In the genomic region with DNA sequence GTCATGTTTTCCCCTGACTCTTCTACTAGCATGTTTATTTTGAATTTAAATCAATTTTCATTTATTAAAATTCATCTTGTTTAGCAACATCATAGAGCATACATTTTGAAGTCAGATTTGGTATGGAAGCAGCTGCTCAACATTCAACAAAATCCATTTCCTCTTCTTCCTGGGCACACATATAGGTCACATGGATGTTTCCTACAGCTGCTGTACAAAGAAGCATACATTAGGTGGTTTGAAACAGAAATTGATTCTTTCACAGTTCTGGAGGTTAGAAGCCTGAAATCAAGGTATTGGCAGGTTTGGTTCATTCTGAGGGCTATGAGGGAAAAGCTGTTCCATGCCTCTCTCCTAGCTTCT, we compare ENCODE assay signal across 18 cellular contexts.
A peak's percentile ranks its signal among the peaks of the same experiment; 100 is the strongest.
DNase-seq lines count a peak whose midpoint lies in the region; ATAC-seq lines count a peak whose summit lies in the region.
"Had no signal": no experiment of that assay in that cellular context is flagged by ENCODE, and none has a peak within 500 bp of the region (broad histone marks: within the 10 kb centered on the region; RNA-seq: fewer than 3 reads in every experiment).

No MANE protein-coding gene starts in this region.

- H3K27ac Mint-ChIP-seq in activated naive CD4-positive, alpha-beta T cell treated with anti-CD3 and anti-CD28 coated beads, Interleukin-2, amount 50 U/mL, for 72 hours = no peak overlapping the region
- H3K27ac Mint-ChIP-seq: endodermal cell, naive B cell had no signal

- DNase-seq in RPMI8226 = peak; percentile 4
- DNase-seq in NCI-H82 (lab: John Stamatoyannopoulos, UW) = no peak
- DNase-seq in activated naive CD4-positive, alpha-beta T cell treated with anti-CD3 and anti-CD28 coated beads, Interleukin-2, amount 50 U/mL, for 72 hours (ENCODE audit: low spot score in 2 of 2) = no peak
- DNase-seq in activated CD8-positive, alpha-beta memory T cell treated with anti-CD3 and anti-CD28 coated beads for 24 hours = no peak
- DNase-seq: anterior cingulate cortex, C1 segment of cervical spinal cord, endodermal cell, naive B cell, NCI-H1694, NCI-H226, posterior cingulate gyrus, SW 1271, upper lobe of left lung had no signal

- H3K36me3 Mint-ChIP-seq in activated naive CD4-positive, alpha-beta T cell treated with anti-CD3 and anti-CD28 coated beads, Interleukin-2, amount 50 U/mL, for 72 hours = no peaks in the 10 kb centered on the region
- H3K36me3 Mint-ChIP-seq: naive B cell had no signal

- peaks cover 9 to 11% of the 10 kb centered on the region in 2 donors for H3K9me3 Mint-ChIP-seq in activated naive CD4-positive, alpha-beta T cell treated with anti-CD3 and anti-CD28 coated beads, Interleukin-2, amount 50 U/mL, for 72 hours
- H3K9me3 Mint-ChIP-seq: endodermal cell had no signal

- peak; percentile 37 for ATAC-seq in GM18498 (IDR thresholded peaks at IDR 0.05; ENCODE audit: unreplicated experiment)
- peak; percentile 43 for ATAC-seq in GM21528 (IDR thresholded peaks at IDR 0.05; ENCODE audit: low FRiP score, unreplicated experiment)
- peak; percentile 26 for ATAC-seq in HG03039 (IDR thresholded peaks at IDR 0.05; ENCODE audit: unreplicated experiment)
- no peak for ATAC-seq in GM18870 (IDR thresholded peaks at IDR 0.05; ENCODE audit: unreplicated experiment)
- no peak for ATAC-seq in activated naive CD4-positive, alpha-beta T cell treated with anti-CD3 and anti-CD28 coated beads, Interleukin-2, amount 50 U/mL, for 72 hours
- ATAC-seq: A549 had no signal

Comparison
In these comparisons a context has a peak if more than half of its experiments do, and no peak if none do; other contexts are left out.
1. ATAC-seq: peak in GM18498 (single experiment), GM21528 (single experiment) and HG03039 (single experiment); none in GM18870 (single experiment) and activated naive CD4-positive, alpha-beta T cell treated with anti-CD3 and anti-CD28 coated beads, Interleukin-2, amount 50 U/mL, for 72 hours (0 of 2).